ENCODE assay signal across 14 cellular contexts in the genomic region with DNA sequence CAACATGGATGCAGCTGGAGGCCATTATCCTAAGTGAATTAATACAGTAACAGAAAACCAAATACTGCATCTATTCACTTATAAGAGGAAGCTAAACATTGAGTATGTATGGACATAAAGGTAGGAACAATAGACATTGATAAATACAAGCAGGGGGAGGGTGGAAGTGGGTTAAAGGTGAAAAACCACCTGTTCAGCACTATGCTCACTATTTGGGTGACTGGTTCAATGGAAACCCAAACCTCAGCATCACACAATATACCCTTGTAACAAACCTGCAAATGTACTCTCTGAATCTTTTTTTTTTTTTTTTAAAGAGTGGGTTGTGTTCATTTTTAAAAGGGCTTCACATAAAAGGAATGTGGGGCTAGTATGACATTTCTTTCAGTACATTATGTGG. TPM values are rescaled to one million over a fixed set of nuclear protein-coding genes. Genes with fewer than 3 reads are reported as not detected.
DNase-seq lines count a peak whose midpoint lies in the region; ATAC-seq, FAIRE-seq and TF ChIP-seq lines count a peak whose summit lies in the region.
"Had no signal": no experiment of that assay in that cellular context is flagged by ENCODE, and none has a peak within 500 bp of the region (broad histone marks: within the 10 kb centered on the region; RNA-seq: fewer than 3 reads in every experiment).

No MANE protein-coding gene starts in this region.

- H3K36me3 ChIP-seq in CD8-positive, alpha-beta T cell (ENCODE audit: insufficient read depth, low read length): peaks cover 73% of the 10 kb centered on the region
- H3K36me3 ChIP-seq in vagina: no peaks in the 10 kb centered on the region
- H3K36me3 ChIP-seq in kidney (ENCODE audit: control insufficient read depth in 1 of 2, insufficient read depth in 2 of 2, low read length in 2 of 2): no peaks in the 10 kb centered on the region

- DNase-seq in DMS153 (lab: John Stamatoyannopoulos, UW) (peak; percentile 49), DMS153 treated with DMSO at 0.1 percent for 48 hours (lab: John Stamatoyannopoulos, UW; ENCODE audit: unreplicated experiment) (no peak), NCI-H748 treated with DMSO at 0.1 percent for 48 hours (lab: John Stamatoyannopoulos, UW) (peak; percentile 74), memory B cell (ENCODE audit: low spot score in 2 of 2) (no peak), vagina (ENCODE audit: extremely low spot score in 2 of 2) (no peak), mucosa of gallbladder (ENCODE audit: low spot score) (no peak), kidney (no peak)
- DNase-seq in CD8-positive, alpha-beta T cell: no peak
- DNase-seq: NCI-H1417, SHP77 treated with DMSO at 0.1 percent for 48 hours had no signal

- no peak for FAIRE-seq in kidney (lab: Jason Lieb, UNC)
- FAIRE-seq: H1 had no signal

- H3K27me3 ChIP-seq in CD8-positive, alpha-beta T cell (ENCODE audit: insufficient read depth, low read length): no peaks in the 10 kb centered on the region
- no peaks in the 10 kb centered on the region for H3K27me3 ChIP-seq in vagina
- H3K27me3 ChIP-seq: BLaER1 treated with 17β-estradiol and CSF1 and Interleukin-3, amounts not matched to agents 10 nM and 100 nM had no signal

- intact Hi-C loops in CD8-positive, alpha-beta T cell (cut with DNase I, micrococcal nuclease): no loop called here
- intact Hi-C loops in vagina (cut with DNase I): no loop called here
- intact Hi-C loops in kidney (cut with DNase I): no loop called here

- no peaks in the 10 kb centered on the region for H3K9me3 ChIP-seq in CD8-positive, alpha-beta T cell (ENCODE audit: low read length)
- H3K9me3 ChIP-seq in vagina (no peaks in the 10 kb centered on the region), kidney (ENCODE audit: control insufficient read depth in 1 of 2, low read length in 2 of 2) (no peaks in the 10 kb centered on the region)
- H3K9me3 ChIP-seq: BLaER1 treated with 17β-estradiol and CSF1 and Interleukin-3, amounts not matched to agents 10 nM and 100 nM had no signal

- H3K9me3 Mint-ChIP-seq in CD8-positive, alpha-beta T cell: no peaks in the 10 kb centered on the region
- H3K9me3 Mint-ChIP-seq in memory B cell: no peaks in the 10 kb centered on the region

- peak overlapping the region; percentile 6 for H3K27ac ChIP-seq in CD8-positive, alpha-beta T cell (ENCODE audit: low read depth, low read length)
- H3K27ac ChIP-seq in vagina: no peak overlapping the region
- H3K27ac ChIP-seq in kidney (ENCODE audit: low read depth in 2 of 2, low read length in 2 of 2): no peak overlapping the region
- H3K27ac ChIP-seq: 22Rv1; BLaER1 treated with 17β-estradiol and CSF1 and Interleukin-3, amounts not matched to agents 10 nM and 100 nM had no signal

- no peak overlapping the region for H3K4me3 ChIP-seq in CD8-positive, alpha-beta T cell (ENCODE audit: low read depth, low read length)
- H3K4me3 ChIP-seq in vagina (no peak overlapping the region), kidney (ENCODE audit: low read length in 2 of 2) (no peak overlapping the region)
- H3K4me3 ChIP-seq: BLaER1 treated with 17β-estradiol and CSF1 and Interleukin-3, amounts not matched to agents 10 nM and 100 nM had no signal

- H3K36me3 Mint-ChIP-seq in CD8-positive, alpha-beta T cell: peaks cover 95% of the 10 kb centered on the region
- peaks cover 55% of the 10 kb centered on the region for H3K36me3 Mint-ChIP-seq in memory B cell

- peaks cover 28% of the 10 kb centered on the region for H3K4me1 Mint-ChIP-seq in CD8-positive, alpha-beta T cell (ENCODE audit: low read depth)
- H3K4me1 Mint-ChIP-seq in memory B cell: peaks cover 6% of the 10 kb centered on the region

- H3K27ac Mint-ChIP-seq in CD8-positive, alpha-beta T cell: peak overlapping the region; percentile 74
- H3K27ac Mint-ChIP-seq in memory B cell: peak overlapping the region; percentile 24

- no peaks in the 10 kb centered on the region for H3K4me1 ChIP-seq in CD8-positive, alpha-beta T cell (ENCODE audit: insufficient read depth, low read length)
- no peaks in the 10 kb centered on the region for H3K4me1 ChIP-seq in vagina
- H3K4me1 ChIP-seq in kidney (ENCODE audit: control insufficient read depth in 1 of 2, insufficient read depth in 1 of 2, low read depth in 1 of 2, low read length in 2 of 2): no peaks in the 10 kb centered on the region

- TF ChIP-seq CTCF in CD8-positive, alpha-beta T cell (IDR thresholded peaks at IDR 0.05): no peak
- TF ChIP-seq CTCF in vagina (IDR thresholded peaks at IDR 0.05) (no peak), kidney (IDR thresholded peaks at IDR 0.05; ENCODE audit: borderline replicate concordance, extremely low read depth, insufficient read depth) (no peak)

- no peaks in the 10 kb centered on the region for H3K27me3 Mint-ChIP-seq in CD8-positive, alpha-beta T cell (ENCODE audit: low read depth)
- no peaks in the 10 kb centered on the region for H3K27me3 Mint-ChIP-seq in memory B cell

- H3K4me3 Mint-ChIP-seq in CD8-positive, alpha-beta T cell: no peak overlapping the region
- no peak overlapping the region for H3K4me3 Mint-ChIP-seq in memory B cell

- ATAC-seq in CD8-positive, alpha-beta T cell: no peak
- ATAC-seq in memory B cell (ENCODE audit: low read depth): no peak

- no peak overlapping the region for H3K9ac ChIP-seq in kidney (ENCODE audit: low read length in 2 of 2)
- H3K9ac ChIP-seq: BLaER1 treated with 17β-estradiol and CSF1 and Interleukin-3, amounts not matched to agents 10 nM and 100 nM had no signal

- no peak for TF ChIP-seq POLR2A in vagina (IDR thresholded peaks at IDR 0.05)

- CTCF ChIA-PET in CD8-positive, alpha-beta T cell (lab: Charles Lee): interaction anchor here (0.7 to 1.5 kb wide), 5 partner anchors 10 to 190 kb away, joined by 3 to 5 read pairs (median 4); no protein-coding TSS in a partner anchor

- POLR2A ChIA-PET in CD8-positive, alpha-beta T cell (lab: Charles Lee): interaction anchor here (0.9 to 1.2 kb wide), 3 partner anchors 11 to 79 kb away, joined by 3 read pairs; a partner anchor contains a TSS

RNA-seq across cellular contexts. Expression of a gene that starts 26.9 kb away (rescaled TPM):
- not detected for total RNA-seq in CD8-positive, alpha-beta T cell
- total RNA-seq in vagina: not detected
- 13.3 TPM for total RNA-seq in mucosa of gallbladder
- total RNA-seq in kidney: not detected
- polyA plus RNA-seq in kidney (ENCODE audit: insufficient read depth, low read depth, low replicate concordance): not detected
- total RNA-seq: Daoy, H1 had no signal
- polyA plus RNA-seq: H1 had no signal

RNA-seq across cellular contexts. Expression of a gene that starts 50.3 kb away (rescaled TPM):
- 100 to 1,000 TPM; 241 to 252 TPM for total RNA-seq in CD8-positive, alpha-beta T cell
- total RNA-seq in vagina (30.9 TPM), mucosa of gallbladder (43.4 TPM), kidney (73.5 TPM)
- 5.6 TPM for polyA plus RNA-seq in kidney (ENCODE audit: insufficient read depth, low read depth, low replicate concordance)

Comparison
In these comparisons a context has a peak if more than half of its experiments do, and no peak if none do; other contexts are left out.
1. DNase-seq: peak in DMS153 (single experiment) and NCI-H748 treated with DMSO at 0.1 percent for 48 hours (single experiment); none in DMS153 treated with DMSO at 0.1 percent for 48 hours (single experiment), CD8-positive, alpha-beta T cell (0 of 7), memory B cell (0 of 2), vagina (0 of 2), mucosa of gallbladder (single experiment) and kidney (single experiment).
2. RNA of a gene that starts 26.9 kb away (total RNA-seq): 13.3 TPM in mucosa of gallbladder (single experiment); not detected in kidney (single experiment), not detected in CD8-positive, alpha-beta T cell and not detected in vagina (single experiment); every median in the first group is over 10 times any median in the second.